11 cellular contexts compared by ENCODE assay signal in genomic region chr2:211367711-211368110, GRCh38.
A peak's percentile ranks its signal among the peaks of the same experiment; 100 is the strongest.
DNase-seq lines count a peak whose midpoint lies in the region; ATAC-seq, FAIRE-seq and TF ChIP-seq lines count a peak whose summit lies in the region.
"Had no signal": no experiment of that assay in that cellular context is flagged by ENCODE, and none has a peak within 500 bp of the region (broad histone marks: within the 10 kb centered on the region; RNA-seq: fewer than 3 reads in every experiment).

No MANE protein-coding gene starts in this region.

- H3K27me3 Mint-ChIP-seq in osteocyte (ENCODE audit: unreplicated experiment): peaks cover 3% of the 10 kb centered on the region

- H3K9me3 ChIP-seq in HepG2 (ENCODE audit: low read length): no peaks in the 10 kb centered on the region

- H3K27me3 ChIP-seq in HepG2 (ENCODE audit: control insufficient read depth in 1 of 2, insufficient read depth in 2 of 2, low read length in 2 of 2): no peaks in the 10 kb centered on the region
- H3K27me3 ChIP-seq: cardiac muscle cell had no signal

- no peaks in the 10 kb centered on the region for H3K36me3 Mint-ChIP-seq in osteocyte (ENCODE audit: unreplicated experiment)

- no peak overlapping the region for H2AFZ ChIP-seq in HepG2 (ENCODE audit: low read length)

- no peaks in the 10 kb centered on the region for H4K20me1 ChIP-seq in HepG2 (ENCODE audit: insufficient read depth, low read length)

- TF ChIP-seq EP300 in HepG2 (IDR thresholded peaks at IDR 0.05; ENCODE audit: low read depth in 2 of 2, low read length in 2 of 2) (no peak), HepG2 (CRISPR knock-in tag; IDR thresholded peaks at IDR 0.05; ENCODE audit: borderline replicate concordance) (no peak)

- H3K27ac Mint-ChIP-seq in osteocyte (ENCODE audit: unreplicated experiment): no peak overlapping the region

- H3K9me3 Mint-ChIP-seq in osteocyte (ENCODE audit: unreplicated experiment): no peaks in the 10 kb centered on the region

- no peaks in the 10 kb centered on the region for H3K79me2 ChIP-seq in HepG2 (ENCODE audit: insufficient read depth, low read length)

- in situ Hi-C loops in HepG2 (cut with HindIII; ENCODE audit: extremely low pct_ligation_motif_present, low pct_unique_long_range_greater_than_20kb): no loop called here

- no peaks in the 10 kb centered on the region for H3K36me3 ChIP-seq in HepG2 (replicated peaks in 1 of 2; ENCODE audit: control insufficient read depth in 1 of 2, insufficient read depth in 2 of 2, low read length in 2 of 2)
- H3K36me3 ChIP-seq: cardiac muscle cell had no signal

- no peak overlapping the region for H3K4me3 Mint-ChIP-seq in osteocyte (ENCODE audit: unreplicated experiment)

- peak; percentile 98 for ATAC-seq in GM18511 (IDR thresholded peaks at IDR 0.05; ENCODE audit: unreplicated experiment)
- ATAC-seq in GM21576 (IDR thresholded peaks at IDR 0.05; ENCODE audit: unreplicated experiment): peak; percentile 97
- ATAC-seq in HG03457 (IDR thresholded peaks at IDR 0.05; ENCODE audit: unreplicated experiment): peak; percentile 97
- ATAC-seq in HepG2: no peak
- ATAC-seq: left colon had no signal

- BruUV-seq in HepG2 (replicated peaks; lab: Mats Ljungman, UMichigan): no TSS peak

- 18% methylated on average over 4 of the region's 4 CpGs for WGBS in HepG2 (ENCODE audit: low lambda C conversion rate)

- CTCF ChIA-PET in HepG2 (lab: Yijun Ruan, JAX; ENCODE audit: low intra/inter-chr PET ratio, low total read pairs): no interaction called here

- H3K4me2 ChIP-seq in HepG2 (ENCODE audit: low read depth, low read length): no peak overlapping the region

- no peak for TF ChIP-seq POLR2A in HepG2 (IDR thresholded peaks at IDR 0.05; ENCODE audit: insufficient read depth in 1 of 2, low read depth in 2 of 2, low read length in 2 of 2)

- FAIRE-seq in HepG2 (lab: Jason Lieb, UNC): no peak
- FAIRE-seq: TTC549 had no signal

- no peak for TF ChIP-seq CTCF in HepG2 (CRISPR knock-in tag; IDR thresholded peaks at IDR 0.05)
- no peak for TF ChIP-seq CTCF in osteocyte (IDR thresholded peaks at IDR 0.05)

- no peak overlapping the region for H3K4me3 ChIP-seq in HepG2 (replicated peaks in 1 of 3; ENCODE audit: insufficient read depth in 1 of 3, low read depth in 2 of 3, low read length in 3 of 3)
- H3K4me3 ChIP-seq: cardiac muscle cell had no signal

- no peaks in the 10 kb centered on the region for H3K4me1 Mint-ChIP-seq in osteocyte (ENCODE audit: unreplicated experiment)

- intact Hi-C loops in HepG2 (cut with micrococcal nuclease; ENCODE audit: unreplicated experiment): no loop called here

- DNase-seq in epithelial cell of prostate (ENCODE audit: low read depth, low spot score) (peak; percentile 97), HepG2 (ENCODE audit: low spot score) (no peak), osteocyte (ENCODE audit: extremely low spot score, unreplicated experiment) (no peak)
- DNase-seq in activated CD8-positive, alpha-beta memory T cell treated with anti-CD3 and anti-CD28 coated beads for 24 hours: no peak
- DNase-seq in effector CD4-positive, alpha-beta T cell: no peak
- DNase-seq: left colon had no signal

- H3K9ac ChIP-seq in HepG2 (ENCODE audit: insufficient read depth, low read depth, low read length): no peak overlapping the region

- H3K27ac ChIP-seq in epithelial cell of prostate (peak overlapping the region; percentile 81), HepG2 (ENCODE audit: extremely low read length, insufficient read depth, low read length) (no peak overlapping the region)

- no peak for TF ChIP-seq RAD21 in HepG2 (CRISPR knock-in tag; IDR thresholded peaks at IDR 0.05)

- POLR2A ChIA-PET in HepG2 (lab: Yijun Ruan, JAX): no interaction called here

- H3K4me1 ChIP-seq in HepG2 (ENCODE audit: insufficient read depth, low read length): no peaks in the 10 kb centered on the region

TF ChIP-seq in HepG2, 621 proteins besides CTCF, POLR2A, EP300 and RAD21:
- TF ChIP-seq ZNF547 (CRISPR knock-in tag; IDR thresholded peaks at IDR 0.05) (no peak), ZEB1 (IDR thresholded peaks at IDR 0.05; ENCODE audit: insufficient replicate concordance, low read depth) (no peak), ZNF780A (CRISPR knock-in tag; IDR thresholded peaks at IDR 0.05) (no peak), ZNF589 (CRISPR knock-in tag; conservative IDR thresholded peaks at IDR 0.05) (no peak), KLF13 (CRISPR knock-in tag; IDR thresholded peaks at IDR 0.05) (no peak), CCDC6 (CRISPR knock-in tag; IDR thresholded peaks at IDR 0.05) (no peak), ZNF564 (CRISPR knock-in tag; IDR thresholded peaks at IDR 0.05) (no peak), HNF4G (IDR thresholded peaks at IDR 0.05; ENCODE audit: borderline replicate concordance, low read depth, low read length) (no peak), HNF4G (CRISPR knock-in tag; IDR thresholded peaks at IDR 0.05; ENCODE audit: borderline replicate concordance, low read depth) (no peak), NBN (conservative IDR thresholded peaks at IDR 0.05) (no peak), HNRNPL (IDR thresholded peaks at IDR 0.05; ENCODE audit: low read depth, low read length) (no peak), KDM2A (CRISPR knock-in tag; IDR thresholded peaks at IDR 0.05; ENCODE audit: borderline replicate concordance, low read depth) (no peak), ZNF878 (CRISPR knock-in tag; IDR thresholded peaks at IDR 0.05) (no peak), TEAD2 (CRISPR knock-in tag; IDR thresholded peaks at IDR 0.05) (no peak), ZNF557 (CRISPR knock-in tag; IDR thresholded peaks at IDR 0.05) (no peak), YEATS2 (CRISPR knock-in tag; IDR thresholded peaks at IDR 0.05; ENCODE audit: borderline replicate concordance) (no peak), ZNF646 (CRISPR knock-in tag; IDR thresholded peaks at IDR 0.05) (no peak)
